In the genomic region with DNA sequence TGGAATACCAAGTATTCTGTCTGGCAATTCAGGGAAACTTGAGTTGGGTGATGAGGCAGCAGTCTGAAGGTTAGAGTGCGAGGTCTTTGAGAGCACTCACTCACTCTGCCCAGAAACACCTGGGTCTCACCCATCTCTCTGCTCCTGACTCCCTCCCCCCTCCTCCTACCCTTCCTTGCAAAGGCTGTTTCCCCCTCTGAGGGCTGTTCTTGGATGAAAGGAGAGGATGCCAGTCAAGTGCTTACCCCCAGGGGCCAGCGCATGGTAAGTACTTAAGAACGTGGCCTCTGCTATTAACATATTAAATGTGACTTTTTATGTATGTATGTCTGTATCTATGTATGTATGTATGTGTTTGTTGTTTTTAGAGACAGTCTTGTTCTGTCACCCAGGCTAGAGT, we compare ENCODE assay signal across 1 cellular context.
TF ChIP-seq lines count a peak whose summit lies in the region.

No MANE protein-coding gene starts in this region.

TF ChIP-seq in GM12878, 131 proteins besides CTCF, POLR2A, EP300 and RAD21:
- TF ChIP-seq NRF1 (conservative IDR thresholded peaks at IDR 0.05; ENCODE audit: low read depth, low read length) (no peak), RCOR1 (conservative IDR thresholded peaks at IDR 0.05; ENCODE audit: low read depth, low read length) (no peak), SIN3A (IDR thresholded peaks at IDR 0.05; ENCODE audit: low read depth, low read length) (no peak), RUNX3 (IDR thresholded peaks at IDR 0.05; ENCODE audit: low read length) (no peak), NBN (IDR thresholded peaks at IDR 0.05) (no peak), RELA (IDR thresholded peaks at IDR 0.05; ENCODE audit: borderline replicate concordance, partially characterized antibody) (no peak)
- TF ChIP-seq, protein P1, sequence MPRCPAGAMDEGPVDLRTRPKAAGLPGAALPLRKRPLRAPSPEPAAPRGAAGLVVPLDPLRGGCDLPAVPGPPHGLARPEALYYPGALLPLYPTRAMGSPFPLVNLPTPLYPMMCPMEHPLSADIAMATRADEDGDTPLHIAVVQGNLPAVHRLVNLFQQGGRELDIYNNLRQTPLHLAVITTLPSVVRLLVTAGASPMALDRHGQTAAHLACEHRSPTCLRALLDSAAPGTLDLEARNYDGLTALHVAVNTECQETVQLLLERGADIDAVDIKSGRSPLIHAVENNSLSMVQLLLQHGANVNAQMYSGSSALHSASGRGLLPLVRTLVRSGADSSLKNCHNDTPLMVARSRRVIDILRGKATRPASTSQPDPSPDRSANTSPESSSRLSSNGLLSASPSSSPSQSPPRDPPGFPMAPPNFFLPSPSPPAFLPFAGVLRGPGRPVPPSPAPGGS (IDR thresholded peaks at IDR 0.05; ENCODE audit: borderline replicate concordance, insufficient read depth, low read depth, low read length, poor library complexity, severe bottlenecking), result no peak
